In genomic region chr1:113811353-113811887, GRCh38 we compare ENCODE assay signal across 1 cellular context.
TF ChIP-seq lines count a peak whose summit lies in the region.

No MANE protein-coding gene starts in this region.

TF ChIP-seq in IMR-90, 13 proteins besides CTCF, POLR2A, EP300 and RAD21:
- TF ChIP-seq ELK1 (IDR thresholded peaks at IDR 0.05; ENCODE audit: borderline replicate concordance, low read depth, low read length) (no peak), MAZ (IDR thresholded peaks at IDR 0.05; ENCODE audit: borderline replicate concordance, low read depth, low read length) (no peak), FOS (IDR thresholded peaks at IDR 0.05; ENCODE audit: low read depth, low read length) (no peak), MXI1 (IDR thresholded peaks at IDR 0.05; ENCODE audit: borderline replicate concordance, low read depth, low read length) (no peak), MAFK (IDR thresholded peaks at IDR 0.05; ENCODE audit: low read depth, low read length) (no peak)
TF ChIP-seq in IMR-90: peak in this region for 0.
